Comparison of ENCODE assay signal across 26 cellular contexts in the genomic region with DNA sequence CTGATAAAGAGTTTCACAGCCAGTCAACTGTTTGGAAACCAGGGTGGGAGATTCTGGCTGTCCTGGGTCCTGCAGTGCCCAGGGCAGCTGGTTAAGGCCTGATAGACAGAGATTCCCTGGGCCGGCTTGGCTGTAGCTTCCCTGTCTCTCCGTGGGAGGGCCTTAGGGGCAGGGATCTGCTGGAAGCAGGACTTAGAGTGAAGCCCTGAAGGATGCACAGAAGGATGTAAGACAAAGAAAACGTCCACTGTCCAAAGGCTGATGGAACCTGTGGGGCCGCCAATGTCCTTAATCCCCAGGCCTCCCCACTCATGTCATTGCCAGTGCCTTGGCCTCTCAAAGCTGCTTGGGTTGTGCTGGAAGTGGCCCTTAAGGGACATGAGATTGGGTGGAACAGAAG. TPM values are rescaled to one million over a fixed set of nuclear protein-coding genes. Genes with fewer than 3 reads are reported as not detected.
DNase-seq lines count a peak whose midpoint lies in the region; ATAC-seq and TF ChIP-seq lines count a peak whose summit lies in the region.
"Had no signal": no experiment of that assay in that cellular context is flagged by ENCODE, and none has a peak within 500 bp of the region (broad histone marks: within the 10 kb centered on the region; RNA-seq: fewer than 3 reads in every experiment).

No MANE protein-coding gene starts in this region.

- H3K36me3 ChIP-seq in Peyer's patch (no peaks in the 10 kb centered on the region), left lung (no peaks in the 10 kb centered on the region)
- H3K36me3 ChIP-seq: BLaER1 treated with 17β-estradiol and CSF1 and Interleukin-3, amounts not matched to agents 10 nM and 100 nM had no signal

- DNase-seq in activated CD4-positive, alpha-beta T cell treated with anti-CD3 and anti-CD28 coated beads for 1 hour, result peak; percentile 4
- no peak for DNase-seq in activated CD4-positive, alpha-beta T cell treated with anti-CD3 and anti-CD28 coated beads for 48 hours
- DNase-seq in Peyer's patch (peak in 2 of 3 donors; percentile 10 to 13), left lung (peak; percentile 7 to 14), AG08395 (ENCODE audit: low spot score) (no peak), cerebellar cortex (ENCODE audit: low spot score) (no peak)
- peak; percentile 9 for DNase-seq in stimulated activated CD8-positive, alpha-beta memory T cell treated with anti-CD3 and anti-CD28 coated beads, Interleukin-4, amount 100 ng/mL, for 48 hours
- DNase-seq: ACHN; Caco-2; CD4-positive, alpha-beta memory T cell; DND-41; GM23248; H9; HFFc6; MM.1S; NCI-H1048; NCI-H1436; NCI-H187 treated with DMSO at 0.1 percent for 48 hours; NCI-H2107; NCI-H446 treated with DMSO at 0.1 percent for 48 hours; NCI-H526 treated with DMSO at 0.1 percent for 48 hours; Right ventricle myocardium superior had no signal

- H3K4me1 ChIP-seq in Peyer's patch, result no peaks in the 10 kb centered on the region
- no peaks in the 10 kb centered on the region for H3K4me1 ChIP-seq in left lung
- H3K4me1 ChIP-seq: BLaER1 treated with 17β-estradiol and CSF1 and Interleukin-3, amounts not matched to agents 10 nM and 100 nM; Caco-2 had no signal

- ATAC-seq in left lung, result no peak
- ATAC-seq in HG03469 (IDR thresholded peaks at IDR 0.05; ENCODE audit: unreplicated experiment), result no peak

- H3K9me3 ChIP-seq in Peyer's patch (no peaks in the 10 kb centered on the region), left lung (peaks cover 0 to 4% of the 10 kb centered on the region in 2 donors)
- H3K9me3 ChIP-seq: Caco-2 had no signal

- no peak for TF ChIP-seq POLR2A in Peyer's patch (IDR thresholded peaks at IDR 0.05)

- H3K27ac ChIP-seq in Peyer's patch (no peak overlapping the region), left lung (no peak overlapping the region)
- H3K27ac ChIP-seq: 22Rv1; BLaER1 treated with 17β-estradiol and CSF1 and Interleukin-3, amounts not matched to agents 10 nM and 100 nM; GM23248 had no signal

- TF ChIP-seq CTCF in Peyer's patch (IDR thresholded peaks at IDR 0.05) (no peak), left lung (IDR thresholded peaks at IDR 0.05) (no peak)

- intact Hi-C loops in left lung (cut with DNase I), result no loop called here

- H3K27me3 ChIP-seq in Peyer's patch, result no peaks in the 10 kb centered on the region
- peaks cover 0 to 26% of the 10 kb centered on the region in 2 donors for H3K27me3 ChIP-seq in left lung
- H3K27me3 ChIP-seq: BLaER1 treated with 17β-estradiol and CSF1 and Interleukin-3, amounts not matched to agents 10 nM and 100 nM had no signal

- no peak overlapping the region for H3K4me3 ChIP-seq in Peyer's patch
- H3K4me3 ChIP-seq in left lung, result no peak overlapping the region
- H3K4me3 ChIP-seq: BLaER1 treated with 17β-estradiol and CSF1 and Interleukin-3, amounts not matched to agents 10 nM and 100 nM; GM23248 had no signal

RNA-seq across cellular contexts. Expression of a gene that starts 33.0 kb away (rescaled TPM):
- 1 to 10 TPM in 1 of 4 donors, under 1 TPM in 2, not detected in 1; 0.27 to 1.6 (median 0.35) TPM for total RNA-seq in Peyer's patch
- total RNA-seq in left lung, result under 1 TPM in 1 of 2 donors, not detected in 1; 0.32 TPM
- total RNA-seq: Caco-2; CD4-positive, alpha-beta memory T cell; GM23248; H9; HFFc6; Right ventricle myocardium superior; RPMI7951 had no signal

RNA-seq across cellular contexts. Expression of a gene that starts 43.2 kb away (rescaled TPM):
- total RNA-seq in Peyer's patch (10 to 100 TPM in 1 of 4 donors, 1 to 10 TPM in 3; 2.1 to 10.7 (median 6.1) TPM), left lung (1 to 10 TPM; 1.8 to 7.1 TPM)

RNA-seq across cellular contexts. Expression of a gene that starts 51.0 kb away (rescaled TPM):
- total RNA-seq in Peyer's patch, result 10 to 100 TPM in 3 of 4 donors, 1 to 10 TPM in 1; 1.7 to 72.9 (median 26.9) TPM
- total RNA-seq in left lung, result under 1 TPM in 1 of 2 donors, not detected in 1; 0.24 TPM
- total RNA-seq: CD4-positive, alpha-beta memory T cell; GM23248; H9; HFFc6; Right ventricle myocardium superior; RPMI7951 had no signal

Comparison
In these comparisons a context has a peak if more than half of its experiments do, and no peak if none do; other contexts are left out.
1. DNase-seq: peak in activated CD4-positive, alpha-beta T cell treated with anti-CD3 and anti-CD28 coated beads for 1 hour (single experiment), Peyer's patch (2 of 3), left lung (2 of 2) and stimulated activated CD8-positive, alpha-beta memory T cell treated with anti-CD3 and anti-CD28 coated beads, Interleukin-4, amount 100 ng/mL, for 48 hours (single experiment); none in activated CD4-positive, alpha-beta T cell treated with anti-CD3 and anti-CD28 coated beads for 48 hours (single experiment), AG08395 (single experiment) and cerebellar cortex (single experiment).